In the genomic region with DNA sequence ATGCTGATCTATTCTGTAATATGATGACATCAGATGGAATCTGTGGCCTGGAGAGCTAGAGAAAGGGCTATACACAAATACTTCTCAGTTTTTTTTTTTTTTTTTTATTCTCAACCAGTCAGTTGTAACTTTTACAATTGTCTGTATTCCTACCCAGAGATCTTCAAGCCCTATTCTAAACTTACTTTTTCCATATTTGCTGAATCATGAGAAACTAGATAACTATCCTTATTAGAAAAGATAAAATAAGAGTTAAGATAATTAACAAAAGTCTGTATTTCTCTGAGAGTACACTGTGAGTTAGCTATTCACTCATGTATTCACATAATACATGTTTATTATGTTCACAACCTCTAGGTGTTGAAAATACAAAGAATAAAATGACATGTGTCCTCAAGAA, we compare ENCODE assay signal across 22 cellular contexts.
"Had no signal": no experiment of that assay in that cellular context is flagged by ENCODE, and none has a peak within 500 bp of the region (broad histone marks: within the 10 kb centered on the region; RNA-seq: fewer than 3 reads in every experiment).

No MANE protein-coding gene starts in this region.

- H3K27me3 Mint-ChIP-seq: activated B cell treated with CpG ODN at 0.5 μM for 24 hours; activated CD4-positive, alpha-beta T cell treated with anti-CD3 and anti-CD28 coated beads for 36 hours; activated naive CD8-positive, alpha-beta T cell treated with anti-CD3 and anti-CD28 coated beads for 36 hours; activated T-cell treated with anti-CD3 and anti-CD28 coated beads, Interleukin-2, amount 50 U/mL, for 24 hours; activated T-helper 17 cell treated with anti-CD3 and anti-CD28 coated beads, Interleukin-2, amount 50 U/mL, for 72 hours; naive thymus-derived CD4-positive, alpha-beta T cell; progenitor cell of endocrine pancreas; stimulated activated naive B cell treated with anti-CD40 and anti-IgM and Interleukin-4, amounts not matched to agents 10 μg/mL and 1 μg/mL and 100 μg/mL, for 72 hours had no signal

- H3K4me3 ChIP-seq: coronary artery, left lung, lung, transverse colon, uterus had no signal

- DNase-seq: activated B cell treated with CpG ODN at 0.5 μM for 24 hours; activated CD4-positive, alpha-beta T cell treated with anti-CD3 and anti-CD28 coated beads for 36 hours; activated CD4-positive, alpha-beta T cell treated with anti-CD3 and anti-CD28 coated beads, Interleukin-2, amount 50 U/mL, for 4 hours; activated CD8-positive, alpha-beta memory T cell treated with anti-CD3 and anti-CD28 coated beads for 24 hours; activated CD8-positive, alpha-beta memory T cell treated with anti-CD3 and anti-CD28 coated beads, Interleukin-2, amount 50 U/mL, for 4 hours; activated naive CD4-positive, alpha-beta T cell; activated naive CD8-positive, alpha-beta T cell treated with anti-CD3 and anti-CD28 coated beads for 36 hours; activated T-cell treated with anti-CD3 and anti-CD28 coated beads, Interleukin-2, amount 50 U/mL, for 24 hours; amygdala; cerebellar nuclear complex; left lung; naive thymus-derived CD4-positive, alpha-beta T cell; stimulated activated CD4-positive, alpha-beta T cell treated with anti-CD3 and anti-CD28 coated beads, Interleukin-2, amount 100 ng/mL, for 48 hours; stimulated activated CD8-positive, alpha-beta memory T cell treated with anti-CD3 and anti-CD28 coated beads, Interleukin-4, amount 100 ng/mL, for 48 hours; stimulated activated naive B cell treated with anti-CD40 and anti-IgM and Interleukin-4, amounts not matched to agents 10 μg/mL and 1 μg/mL and 100 μg/mL, for 72 hours; T-helper 9 cell; uterus had no signal

- H3K27me3 ChIP-seq: left lung, transverse colon, uterus had no signal

- H3K27ac Mint-ChIP-seq: activated B cell treated with CpG ODN at 0.5 μM for 24 hours; activated CD4-positive, alpha-beta T cell treated with anti-CD3 and anti-CD28 coated beads for 36 hours; activated naive CD8-positive, alpha-beta T cell treated with anti-CD3 and anti-CD28 coated beads for 36 hours; activated T-cell treated with anti-CD3 and anti-CD28 coated beads, Interleukin-2, amount 50 U/mL, for 24 hours; activated T-helper 17 cell treated with anti-CD3 and anti-CD28 coated beads, Interleukin-2, amount 50 U/mL, for 72 hours; naive thymus-derived CD4-positive, alpha-beta T cell; progenitor cell of endocrine pancreas; stimulated activated naive B cell treated with anti-CD40 and anti-IgM and Interleukin-4, amounts not matched to agents 10 μg/mL and 1 μg/mL and 100 μg/mL, for 72 hours had no signal

- H3K36me3 Mint-ChIP-seq: activated naive CD8-positive, alpha-beta T cell treated with anti-CD3 and anti-CD28 coated beads for 36 hours; naive thymus-derived CD4-positive, alpha-beta T cell; stimulated activated naive B cell treated with anti-CD40 and anti-IgM and Interleukin-4, amounts not matched to agents 10 μg/mL and 1 μg/mL and 100 μg/mL, for 72 hours had no signal

- H3K9me3 ChIP-seq: left lung, transverse colon, uterus had no signal

- H3K9me3 Mint-ChIP-seq: activated B cell treated with CpG ODN at 0.5 μM for 24 hours had no signal

- H3K4me1 ChIP-seq: left lung, transverse colon, uterus had no signal

- H3K4me1 Mint-ChIP-seq: activated B cell treated with CpG ODN at 0.5 μM for 24 hours; activated CD4-positive, alpha-beta T cell treated with anti-CD3 and anti-CD28 coated beads for 36 hours; activated naive CD8-positive, alpha-beta T cell treated with anti-CD3 and anti-CD28 coated beads for 36 hours; activated T-helper 17 cell treated with anti-CD3 and anti-CD28 coated beads, Interleukin-2, amount 50 U/mL, for 72 hours; naive thymus-derived CD4-positive, alpha-beta T cell; stimulated activated naive B cell treated with anti-CD40 and anti-IgM and Interleukin-4, amounts not matched to agents 10 μg/mL and 1 μg/mL and 100 μg/mL, for 72 hours had no signal

- H3K4me3 Mint-ChIP-seq: activated B cell treated with CpG ODN at 0.5 μM for 24 hours; activated CD4-positive, alpha-beta T cell treated with anti-CD3 and anti-CD28 coated beads for 36 hours; activated naive CD8-positive, alpha-beta T cell treated with anti-CD3 and anti-CD28 coated beads for 36 hours; activated T-cell treated with anti-CD3 and anti-CD28 coated beads, Interleukin-2, amount 50 U/mL, for 24 hours; activated T-helper 17 cell treated with anti-CD3 and anti-CD28 coated beads, Interleukin-2, amount 50 U/mL, for 72 hours; naive thymus-derived CD4-positive, alpha-beta T cell; stimulated activated naive B cell treated with anti-CD40 and anti-IgM and Interleukin-4, amounts not matched to agents 10 μg/mL and 1 μg/mL and 100 μg/mL, for 72 hours had no signal

- H3K36me3 ChIP-seq: left lung, transverse colon, uterus had no signal
